Comparison of ENCODE assay signal across 9 cellular contexts in the genomic region with DNA sequence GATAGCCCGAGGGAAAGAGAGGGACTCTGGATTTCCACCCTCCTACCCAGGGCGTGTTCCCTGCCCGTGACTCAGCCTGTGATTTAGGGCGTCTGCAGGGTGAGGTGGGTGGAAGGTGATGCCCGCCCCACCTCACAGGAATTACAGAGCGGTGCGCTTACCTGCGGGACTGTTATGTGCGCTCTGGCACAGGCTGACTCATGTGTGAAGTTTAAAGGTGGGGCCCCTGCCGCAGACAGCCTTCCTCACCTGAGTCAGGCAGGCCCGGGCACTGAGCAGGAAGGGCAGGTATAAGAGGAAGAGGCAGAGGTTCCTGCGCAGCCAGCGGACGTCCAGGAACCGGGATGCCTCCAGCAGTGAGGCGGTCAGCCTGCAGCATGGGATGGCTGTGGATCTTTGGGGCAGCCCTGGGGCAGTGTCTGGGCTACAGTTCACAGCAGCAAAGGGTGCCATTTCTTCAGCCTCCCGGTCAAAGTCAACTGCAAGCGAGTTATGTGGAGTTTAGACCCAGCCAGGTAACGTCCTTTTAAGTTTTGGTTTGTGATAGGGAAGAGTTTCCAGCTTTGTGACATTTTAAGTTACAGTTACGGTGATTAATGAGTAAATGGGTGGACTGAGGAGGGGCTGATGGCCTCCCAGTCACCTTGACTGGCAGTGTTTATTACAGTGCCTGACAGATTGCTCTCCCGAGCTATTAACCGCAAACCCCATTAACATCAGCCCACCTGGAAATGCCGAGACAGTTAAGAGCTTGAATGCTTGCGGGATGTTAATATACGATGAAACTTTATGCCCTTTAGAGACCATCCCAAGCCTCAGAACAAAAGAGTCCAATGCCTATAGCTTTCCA.
DNase-seq lines count a peak whose midpoint lies in the region; ATAC-seq and TF ChIP-seq lines count a peak whose summit lies in the region.
"Had no signal": no experiment of that assay in that cellular context is flagged by ENCODE, and none has a peak within 500 bp of the region (broad histone marks: within the 10 kb centered on the region; RNA-seq: fewer than 3 reads in every experiment).

No MANE protein-coding gene starts in this region.

- no peak for TF ChIP-seq CTCF in GM23338 (conservative IDR thresholded peaks at IDR 0.05; ENCODE audit: low read depth in 2 of 2)
- no peak for TF ChIP-seq CTCF in epithelial cell of esophagus (IDR thresholded peaks at IDR 0.05; ENCODE audit: insufficient read depth, low read depth, low read length, missing control alignments)

- H3K4me1 Mint-ChIP-seq in GM23338, result peaks cover 22% of the 10 kb centered on the region

- no peaks in the 10 kb centered on the region for H3K79me2 ChIP-seq in GM23338 (replicated peaks; ENCODE audit: insufficient read depth)

- H3K27ac Mint-ChIP-seq in GM23338, result no peak overlapping the region

- no peak overlapping the region for H3K4me3 Mint-ChIP-seq in GM23338

- peak overlapping the region; percentile 93 for H2AFZ ChIP-seq in GM23338

- H3K4me1 ChIP-seq in GM23338 (ENCODE audit: insufficient read depth), result peaks cover 16% of the 10 kb centered on the region; the same call in 1 of the 2 replicates

- DNase-seq in GM23338 (ENCODE audit: low spot score) (peak; percentile 37), T-helper 22 cell (ENCODE audit: low read depth) (peak; percentile 45), epithelial cell of esophagus (ENCODE audit: low read depth) (peak; percentile 99), anterior cingulate cortex (lab: John Stamatoyannopoulos, UW) (no peak), cortex of kidney (lab: John Stamatoyannopoulos, UW) (no peak)
- DNase-seq in stimulated activated CD4-positive, alpha-beta T cell treated with anti-CD3 and anti-CD28 coated beads, Interleukin-15, amount 100 ng/mL, for 24 hours, result peak; percentile 17
- DNase-seq: foreskin melanocyte had no signal

- peak overlapping the region; percentile 50; the same call in 1 of the 2 replicates for H3K4me2 ChIP-seq in GM23338

- H3K27me3 Mint-ChIP-seq in GM23338 (ENCODE audit: insufficient read depth, low read depth, poor library complexity), result no peaks in the 10 kb centered on the region

- H3K9me2 ChIP-seq in GM23338 (ENCODE audit: insufficient read depth), result no peaks in the 10 kb centered on the region

- no peaks in the 10 kb centered on the region for H3K9me3 Mint-ChIP-seq in GM23338

- peak; percentile 78 for ATAC-seq in GM23338
- ATAC-seq in HG03457 (IDR thresholded peaks at IDR 0.05; ENCODE audit: unreplicated experiment), result no peak
- ATAC-seq in HG03175 (IDR thresholded peaks at IDR 0.05; ENCODE audit: unreplicated experiment), result no peak

- 0 out of 2 replicates have a peak, but pooled peaks cover 3% of the 10 kb centered on the region for H3F3A ChIP-seq in GM23338 (replicated peaks; ENCODE audit: low read depth)

- H3K4me3 ChIP-seq in GM23338 (no peak overlapping the region), epithelial cell of esophagus (ENCODE audit: low read length) (peak overlapping the region; percentile 87)

- no peaks in the 10 kb centered on the region for H4K20me1 ChIP-seq in GM23338 (replicated peaks; ENCODE audit: insufficient read depth)

- H3K36me3 Mint-ChIP-seq in GM23338 (ENCODE audit: low read depth), result no peaks in the 10 kb centered on the region

- H3K27me3 ChIP-seq in GM23338 (ENCODE audit: insufficient read depth), result no peaks in the 10 kb centered on the region

- H3K27ac ChIP-seq in GM23338 (ENCODE audit: low read depth), result no peak overlapping the region

- H3K36me3 ChIP-seq in GM23338 (ENCODE audit: insufficient read depth), result no peaks in the 10 kb centered on the region

TF ChIP-seq in GM23338, 12 proteins besides CTCF, POLR2A, EP300 and RAD21 (continues in another document):
- no peak for TF ChIP-seq JUNB (IDR thresholded peaks at IDR 0.05; ENCODE audit: unreplicated experiment)
- TF ChIP-seq, protein P1, sequence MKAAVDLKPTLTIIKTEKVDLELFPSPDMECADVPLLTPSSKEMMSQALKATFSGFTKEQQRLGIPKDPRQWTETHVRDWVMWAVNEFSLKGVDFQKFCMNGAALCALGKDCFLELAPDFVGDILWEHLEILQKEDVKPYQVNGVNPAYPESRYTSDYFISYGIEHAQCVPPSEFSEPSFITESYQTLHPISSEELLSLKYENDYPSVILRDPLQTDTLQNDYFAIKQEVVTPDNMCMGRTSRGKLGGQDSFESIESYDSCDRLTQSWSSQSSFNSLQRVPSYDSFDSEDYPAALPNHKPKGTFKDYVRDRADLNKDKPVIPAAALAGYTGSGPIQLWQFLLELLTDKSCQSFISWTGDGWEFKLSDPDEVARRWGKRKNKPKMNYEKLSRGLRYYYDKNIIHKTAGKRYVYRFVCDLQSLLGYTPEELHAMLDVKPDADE (IDR thresholded peaks at IDR 0.05), result no peak
- TF ChIP-seq REST (IDR thresholded peaks at IDR 0.05; ENCODE audit: unreplicated experiment), result no peak
- TF ChIP-seq NANOG (IDR thresholded peaks at IDR 0.05; ENCODE audit: borderline replicate concordance), result no peak
- TF ChIP-seq STAT1 (IDR thresholded peaks at IDR 0.05; ENCODE audit: unreplicated experiment), result no peak

Comparison
In these comparisons a context has a peak if more than half of its experiments do, and no peak if none do; other contexts are left out.
1. DNase-seq: peak in GM23338 (single experiment), T-helper 22 cell (single experiment), epithelial cell of esophagus (single experiment) and stimulated activated CD4-positive, alpha-beta T cell treated with anti-CD3 and anti-CD28 coated beads, Interleukin-15, amount 100 ng/mL, for 24 hours (single experiment); none in anterior cingulate cortex (0 of 58) and cortex of kidney (single experiment).